ENCODE assay signal across 8 cellular contexts in the genomic region with DNA sequence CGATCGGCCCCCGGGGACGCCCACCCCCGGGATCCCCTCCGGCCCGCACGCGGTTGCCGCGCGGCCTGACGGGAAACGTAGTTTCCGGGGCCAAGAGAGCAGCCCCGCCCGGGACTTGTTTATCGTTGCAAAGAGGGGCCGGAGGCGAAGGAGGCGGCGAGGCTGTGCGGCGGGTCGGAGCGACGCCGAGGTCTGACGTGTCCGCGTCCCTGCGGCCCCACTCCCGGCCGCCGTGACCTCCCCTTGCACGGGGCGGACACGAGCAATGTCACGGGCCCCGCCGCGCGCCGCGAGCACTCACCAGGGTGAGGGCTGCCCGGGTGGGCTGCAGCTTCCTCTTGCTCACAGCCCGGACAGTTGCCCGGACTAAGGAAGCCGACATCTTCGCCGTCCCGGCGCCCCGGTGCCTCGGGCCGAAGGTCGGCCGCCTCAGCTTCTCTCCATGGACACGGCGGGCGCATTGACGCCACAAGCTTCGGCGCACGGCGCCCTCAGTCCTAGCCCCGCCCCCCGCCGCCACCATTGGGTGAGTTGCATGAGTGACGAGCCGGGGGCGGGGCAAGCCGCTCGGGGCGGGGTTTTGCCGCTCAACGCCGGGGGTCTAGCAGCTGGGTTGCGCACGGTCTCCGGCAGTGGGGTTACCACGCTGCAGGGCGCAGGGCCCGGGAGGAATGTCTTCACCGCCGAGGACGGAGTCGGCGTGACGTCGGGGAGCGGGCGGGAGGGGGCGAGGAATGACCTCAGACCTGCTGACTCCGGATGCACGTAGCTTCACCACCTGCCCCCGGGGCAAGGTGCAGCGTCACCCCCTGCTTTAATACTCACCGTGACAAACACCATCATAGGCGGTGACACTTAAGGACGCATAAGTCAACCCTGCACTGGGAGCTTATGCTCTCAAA. TPM values are rescaled to one million over a fixed set of nuclear protein-coding genes. Genes with fewer than 3 reads are reported as not detected.
DNase-seq lines count a peak whose midpoint lies in the region; ATAC-seq and TF ChIP-seq lines count a peak whose summit lies in the region.

A gene (minus strand): TSS at position 462 of the 902 bp plus-strand sequence. CDS start 80 bp downstream, at position 382.

- peak within 1 kb of the TSS; percentile 91 for H3K4me3 Mint-ChIP-seq in activated CD4-positive, alpha-beta T cell treated with anti-CD3 and anti-CD28 coated beads, Interleukin-2, amount 10 ng/mL, durations not matched to agents 24 days and 14 days

- no peaks in the 10 kb centered on the region for H3K27me3 Mint-ChIP-seq in activated CD4-positive, alpha-beta T cell treated with anti-CD3 and anti-CD28 coated beads, Interleukin-2, amount 10 ng/mL, durations not matched to agents 24 days and 14 days

- DNase-seq in NCI-H524 treated with DMSO at 0.1 percent for 48 hours (lab: John Stamatoyannopoulos, UW) (peak; percentile 21), colonic mucosa (peak; percentile 99), left colon (peak; percentile 96 to 100)
- DNase-seq in activated CD4-positive, alpha-beta T cell treated with anti-CD3 and anti-CD28 coated beads, Interleukin-2, amount 10 ng/mL, durations not matched to agents 24 days and 14 days = peak; percentile 99
- peak; percentile 97 for DNase-seq in stimulated activated CD4-positive, alpha-beta T cell treated with anti-CD3 and anti-CD28 coated beads, Interleukin-1b, Interleukin-23, amount 100 ng/mL, for 48 hours

- peak within 1 kb of the TSS; percentile 92 for H3K4me2 ChIP-seq in BLaER1

- peaks cover 33% of the 10 kb centered on the region for H3K4me1 Mint-ChIP-seq in activated CD4-positive, alpha-beta T cell treated with anti-CD3 and anti-CD28 coated beads, Interleukin-2, amount 10 ng/mL, durations not matched to agents 24 days and 14 days

- H3K36me3 ChIP-seq in BLaER1 (peaks cover 16% of the 10 kb centered on the region), colonic mucosa (no peaks in the 10 kb centered on the region)

- H3K9me3 ChIP-seq in BLaER1 (no peaks in the 10 kb centered on the region), colonic mucosa (no peaks in the 10 kb centered on the region)

- peaks cover 20% of the 10 kb centered on the region for H3K36me3 Mint-ChIP-seq in activated CD4-positive, alpha-beta T cell treated with anti-CD3 and anti-CD28 coated beads, Interleukin-2, amount 10 ng/mL, durations not matched to agents 24 days and 14 days (ENCODE audit: low read depth)

- H3K27ac ChIP-seq in BLaER1 (peak within 1 kb of the TSS; percentile 94), colonic mucosa (peak within 1 kb of the TSS; percentile 97)

- peak within 1 kb of the TSS; percentile 94 for H3K9ac ChIP-seq in BLaER1
- H3K9ac ChIP-seq in colonic mucosa (ENCODE audit: low read depth in 2 of 2, low read length in 2 of 2) = peak within 1 kb of the TSS; percentile 76 to 91

- H4K20me1 ChIP-seq in BLaER1 = peaks cover 37% of the 10 kb centered on the region

- no peaks in the 10 kb centered on the region for H3K27me3 ChIP-seq in BLaER1
- no peaks in the 10 kb centered on the region for H3K27me3 ChIP-seq in colonic mucosa

- TF ChIP-seq CTCF in colonic mucosa (IDR thresholded peaks at IDR 0.05) = no peak

- H3K4me1 ChIP-seq in BLaER1 (peaks cover 29% of the 10 kb centered on the region), colonic mucosa (peaks cover 3% of the 10 kb centered on the region)

- H3K9me3 Mint-ChIP-seq in activated CD4-positive, alpha-beta T cell treated with anti-CD3 and anti-CD28 coated beads, Interleukin-2, amount 10 ng/mL, durations not matched to agents 24 days and 14 days = no peaks in the 10 kb centered on the region

- H3K4me3 ChIP-seq in BLaER1 (peak within 1 kb of the TSS; percentile 92), colonic mucosa (peak within 1 kb of the TSS; percentile 79)

- ATAC-seq in GM19324 (IDR thresholded peaks at IDR 0.05; ENCODE audit: low FRiP score, unreplicated experiment) (peak; percentile 89), HG03460 (IDR thresholded peaks at IDR 0.05; ENCODE audit: unreplicated experiment) (peak; percentile 84), left colon (peak; percentile 94)

- peak within 1 kb of the TSS; percentile 95 for H3K27ac Mint-ChIP-seq in activated CD4-positive, alpha-beta T cell treated with anti-CD3 and anti-CD28 coated beads, Interleukin-2, amount 10 ng/mL, durations not matched to agents 24 days and 14 days

- intact Hi-C loops in activated CD4-positive, alpha-beta T cell treated with anti-CD3 and anti-CD28 coated beads, Interleukin-2, amount 10 ng/mL, durations not matched to agents 24 days and 14 days (cut with micrococcal nuclease) = loop anchor here (1.0 to 2.0 kb wide), 4 partner anchors 20 to 540 kb away; a partner anchor contains a TSS
- intact Hi-C loops in colonic mucosa (cut with DNase I) = no loop called here
- intact Hi-C loops in left colon (cut with DNase I, micrococcal nuclease) = no loop called here

RNA-seq across cellular contexts. Expression of the gene that starts here (rescaled TPM):
- total RNA-seq in activated CD4-positive, alpha-beta T cell treated with anti-CD3 and anti-CD28 coated beads, Interleukin-2, amount 10 ng/mL, durations not matched to agents 24 days and 14 days = 29.4 and 30.1 TPM in 2 replicates
- total RNA-seq in colonic mucosa (10 to 100 TPM; 20.3 to 22.4 TPM), left colon (10 to 100 TPM; 25.1 to 26.6 TPM)

Comparison
In these comparisons a context has a peak if more than half of its experiments do, and no peak if none do; other contexts are left out.
1. Peak in every context shown above with its lines: DNase-seq, ATAC-seq, H3K4me3 ChIP-seq and H3K27ac ChIP-seq.
2. DNase-seq: peak in every context shown above with its lines; median percentile 99 in activated CD4-positive, alpha-beta T cell treated with anti-CD3 and anti-CD28 coated beads, Interleukin-2, amount 10 ng/mL, durations not matched to agents 24 days and 14 days; 99 in colonic mucosa; 98 in left colon; 97 in stimulated activated CD4-positive, alpha-beta T cell treated with anti-CD3 and anti-CD28 coated beads, Interleukin-1b, Interleukin-23, amount 100 ng/mL, for 48 hours; 21 in NCI-H524 treated with DMSO at 0.1 percent for 48 hours.